8 cellular contexts compared by ENCODE assay signal in genomic region chr7:92833024-92833765, GRCh38. TPM values are rescaled to one million over a fixed set of nuclear protein-coding genes. Genes with fewer than 3 reads are reported as not detected.
DNase-seq lines count a peak whose midpoint lies in the region; ATAC-seq and TF ChIP-seq lines count a peak whose summit lies in the region.

No MANE protein-coding gene starts in this region.

- H3K27ac Mint-ChIP-seq in activated CD4-positive, alpha-beta memory T cell treated with anti-CD3 and anti-CD28 coated beads for 36 hours: peak overlapping the region; percentile 98
- peak overlapping the region; percentile 81 for H3K27ac Mint-ChIP-seq in memory B cell

- H3K9me3 Mint-ChIP-seq in activated CD4-positive, alpha-beta memory T cell treated with anti-CD3 and anti-CD28 coated beads for 36 hours: no peaks in the 10 kb centered on the region
- no peaks in the 10 kb centered on the region for H3K9me3 Mint-ChIP-seq in memory B cell

- POLR2A ChIA-PET in BJ (lab: Charles Lee): interaction anchor here (1.4 kb wide), 1 partner anchor 221 kb away, joined by 4 read pairs; no protein-coding TSS in a partner anchor
- POLR2A ChIA-PET in activated CD4-positive, alpha-beta memory T cell treated with anti-CD3 and anti-CD28 coated beads for 36 hours (lab: Charles Lee): interaction anchor here (0.6 to 3.3 kb wide), 19 partner anchors 10 to 305 kb away, joined by 3 to 24 read pairs (median 6); partner anchors contain the start of genes PEX1 and RBM48

- H3K4me3 ChIP-seq in BJ (ENCODE audit: low read depth, low read length): peak overlapping the region; percentile 84

- CTCF ChIA-PET in BJ (lab: Yijun Ruan, JAX): interaction anchor here (0.6 to 3.1 kb wide), 32 partner anchors 12 to 228 kb away, joined by 3 to 38 read pairs (median 4); no protein-coding TSS in a partner anchor
- CTCF ChIA-PET in activated CD4-positive, alpha-beta memory T cell treated with anti-CD3 and anti-CD28 coated beads for 36 hours (lab: Charles Lee): interaction anchor here (0.6 to 3.1 kb wide), 38 partner anchors 9 to 305 kb away, joined by 3 to 35 read pairs (median 5); partner anchors contain the start of genes FAM133B, PEX1 and RBM48

- no peaks in the 10 kb centered on the region; the same call in 1 of the 2 replicates for H3K36me3 ChIP-seq in BJ (ENCODE audit: control insufficient read depth, insufficient read depth, low read length)

- intact Hi-C loops in activated CD4-positive, alpha-beta memory T cell treated with anti-CD3 and anti-CD28 coated beads for 36 hours (cut with micrococcal nuclease): loop anchor here (1.0 to 2.0 kb wide), 5 partner anchors 35 to 304 kb away; partner anchors contain the start of genes PEX1 and RBM48

- peak overlapping the region; percentile 97 for H3K4me3 Mint-ChIP-seq in activated CD4-positive, alpha-beta memory T cell treated with anti-CD3 and anti-CD28 coated beads for 36 hours
- H3K4me3 Mint-ChIP-seq in memory B cell: peak overlapping the region; percentile 95

- ATAC-seq in GM19043 (IDR thresholded peaks at IDR 0.05; ENCODE audit: low read depth, unreplicated experiment): peak; percentile 43
- peak; percentile 59 for ATAC-seq in HG03354 (IDR thresholded peaks at IDR 0.05; ENCODE audit: poor library complexity, severe bottlenecking, unreplicated experiment)
- ATAC-seq in memory B cell (ENCODE audit: low read depth): peak; percentile 75

- peak; percentile 82 for TF ChIP-seq CTCF in BJ (IDR thresholded peaks at IDR 0.05; ENCODE audit: insufficient read depth, low read depth, low read length)

- H3K36me3 Mint-ChIP-seq in activated CD4-positive, alpha-beta memory T cell treated with anti-CD3 and anti-CD28 coated beads for 36 hours: peaks cover 47% of the 10 kb centered on the region
- no peaks in the 10 kb centered on the region for H3K36me3 Mint-ChIP-seq in memory B cell

- no peaks in the 10 kb centered on the region for H3K27me3 Mint-ChIP-seq in activated CD4-positive, alpha-beta memory T cell treated with anti-CD3 and anti-CD28 coated beads for 36 hours
- H3K27me3 Mint-ChIP-seq in memory B cell: no peaks in the 10 kb centered on the region

- peaks cover 43% of the 10 kb centered on the region for H3K4me1 Mint-ChIP-seq in activated CD4-positive, alpha-beta memory T cell treated with anti-CD3 and anti-CD28 coated beads for 36 hours (ENCODE audit: low read depth)
- peaks cover 34% of the 10 kb centered on the region for H3K4me1 Mint-ChIP-seq in memory B cell

- H3K27me3 ChIP-seq in BJ (ENCODE audit: control insufficient read depth, insufficient read depth, low read length): no peaks in the 10 kb centered on the region

- no peak for DNase-seq in BJ (ENCODE audit: low read depth)
- DNase-seq in NCI-H526 (lab: John Stamatoyannopoulos, UW): peak; percentile 85 to 97
- DNase-seq in activated CD4-positive, alpha-beta memory T cell treated with anti-CD3 and anti-CD28 coated beads for 36 hours: peak; percentile 94
- peak; percentile 87 for DNase-seq in ecto neural progenitor cell (ENCODE audit: low spot score)
- peak; percentile 81 to 89 for DNase-seq in memory B cell (ENCODE audit: low spot score in 2 of 2)
- DNase-seq in stimulated activated CD8-positive, alpha-beta memory T cell treated with anti-CD3 and anti-CD28 coated beads, Interleukin-12 subunit alpha, Interleukin-12 subunit beta, amount 100 ng/mL, for 4 hours (ENCODE audit: low read depth): peak; percentile 78

RNA-seq across cellular contexts. Expression of gene CDK6, which starts 3.2 kb away (rescaled TPM):
- polyA plus RNA-seq in BJ (2011; rRNA removed): 29.2 and 29.8 TPM in 2 replicates
- polyA minus RNA-seq in BJ (2011; rRNA and poly(A)+ RNA removed): 55.3 and 58.4 TPM in 2 replicates
- 100 to 1,000 TPM; 131 to 132 TPM for total RNA-seq in activated CD4-positive, alpha-beta memory T cell treated with anti-CD3 and anti-CD28 coated beads for 36 hours
